In the genomic region with DNA sequence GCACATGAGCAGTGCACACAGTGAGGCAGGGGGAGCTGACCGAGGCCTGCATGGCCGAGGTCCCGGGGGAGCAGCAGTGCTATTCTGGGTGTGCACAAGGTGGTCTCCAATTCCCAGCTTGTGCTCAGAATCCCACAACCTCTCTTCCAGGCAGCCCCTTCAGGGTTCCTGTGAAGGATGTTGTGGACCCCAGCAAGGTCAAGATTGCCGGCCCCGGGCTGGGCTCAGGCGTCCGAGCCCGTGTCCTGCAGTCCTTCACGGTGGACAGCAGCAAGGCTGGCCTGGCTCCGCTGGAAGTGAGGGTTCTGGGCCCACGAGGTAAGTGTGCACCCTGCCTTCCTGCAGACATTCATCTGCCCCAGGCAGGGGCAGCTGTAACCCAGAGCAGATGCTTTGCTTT, we compare ENCODE assay signal across 25 cellular contexts.
"Had no signal": no experiment of that assay in that cellular context is flagged by ENCODE, and none has a peak within 500 bp of the region (broad histone marks: within the 10 kb centered on the region; RNA-seq: fewer than 3 reads in every experiment).

No MANE protein-coding gene starts in this region.

- H3K4me1 Mint-ChIP-seq: mesothelial cell of epicardium had no signal

- ATAC-seq: left colon; left lung; mucosa of descending colon; naive thymus-derived CD4-positive, alpha-beta T cell had no signal

- H3K27me3 Mint-ChIP-seq: naive thymus-derived CD4-positive, alpha-beta T cell; stimulated activated naive CD8-positive, alpha-beta T cell treated with anti-CD3 and anti-CD28 coated beads, Interleukin-15, Interleukin-2, amounts not matched to agents 100 ng/mL and 50 ng/mL, for 24 hours; type B pancreatic cell had no signal

- H3K27ac ChIP-seq: left lung, ovary had no signal

- H3K4me3 ChIP-seq: left lung, lung, mucosa of descending colon, ovary, prostate gland, sigmoid colon, spleen, tibial nerve, uterus had no signal

- H3K4me1 ChIP-seq: left lung, uterus had no signal

- H3K27me3 ChIP-seq: left lung, ovary, sigmoid colon, spleen, tibial nerve, uterus had no signal

- H3K27ac Mint-ChIP-seq: mesothelial cell of epicardium; stimulated activated effector memory CD8-positive, alpha-beta T cell treated with anti-CD3 and anti-CD28 coated beads, Interleukin-12 subunit alpha, Interleukin-12 subunit beta, amount 100 ng/mL, for 72 hours; stimulated activated naive CD8-positive, alpha-beta T cell treated with anti-CD3 and anti-CD28 coated beads, Interleukin-15, Interleukin-2, amounts not matched to agents 100 ng/mL and 50 ng/mL, for 24 hours had no signal

- DNase-seq: hypothalamus; immature natural killer cell; kidney; left colon; left lung; mucosa of descending colon; naive thymus-derived CD4-positive, alpha-beta T cell; ovary; retina; right cardiac atrium; sigmoid colon; small intestine; spleen; stimulated activated CD4-positive, alpha-beta T cell treated with anti-CD3 and anti-CD28 coated beads, Interleukin-4, amount 100 ng/mL, for 24 hours; stimulated activated naive CD4-positive, alpha-beta T cell; substantia nigra; uterus had no signal

- H3K36me3 ChIP-seq: ovary, uterus had no signal

- H3K9me3 Mint-ChIP-seq: immature natural killer cell; mesothelial cell of epicardium; naive thymus-derived CD4-positive, alpha-beta T cell; nephron; stimulated activated effector memory CD8-positive, alpha-beta T cell treated with anti-CD3 and anti-CD28 coated beads, Interleukin-12 subunit alpha, Interleukin-12 subunit beta, amount 100 ng/mL, for 72 hours; stimulated activated naive CD8-positive, alpha-beta T cell treated with anti-CD3 and anti-CD28 coated beads, Interleukin-15, Interleukin-2, amounts not matched to agents 100 ng/mL and 50 ng/mL, for 24 hours; type B pancreatic cell had no signal

- H3K4me3 Mint-ChIP-seq: immature natural killer cell; mesothelial cell of epicardium; naive thymus-derived CD4-positive, alpha-beta T cell; nephron; stimulated activated effector memory CD8-positive, alpha-beta T cell treated with anti-CD3 and anti-CD28 coated beads, Interleukin-12 subunit alpha, Interleukin-12 subunit beta, amount 100 ng/mL, for 72 hours; stimulated activated naive CD8-positive, alpha-beta T cell treated with anti-CD3 and anti-CD28 coated beads, Interleukin-15, Interleukin-2, amounts not matched to agents 100 ng/mL and 50 ng/mL, for 24 hours; type B pancreatic cell had no signal

- H3K9me3 ChIP-seq: left lung, mucosa of descending colon, ovary, prostate gland, sigmoid colon, spleen, tibial nerve, uterus had no signal
